7 cellular contexts compared by ENCODE assay signal in the genomic region with DNA sequence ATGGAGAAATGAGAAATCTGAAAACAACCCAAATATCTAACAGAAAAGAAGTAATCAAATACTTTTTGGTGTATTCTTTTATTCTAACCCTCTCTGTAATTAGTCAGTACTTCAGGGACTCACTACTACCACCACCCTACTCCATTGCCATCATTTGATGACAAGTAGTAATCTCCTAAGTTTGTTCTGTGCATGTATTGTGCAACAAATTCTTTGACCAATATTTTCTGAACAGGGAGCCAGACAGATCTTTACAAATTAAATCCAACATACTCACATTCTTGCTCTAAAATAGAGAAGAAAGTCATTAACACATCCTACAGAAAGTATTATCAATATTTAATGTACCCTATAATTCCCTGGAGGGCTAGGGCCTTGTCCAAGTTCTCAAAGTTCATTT.
"Had no signal": no experiment of that assay in that cellular context is flagged by ENCODE, and none has a peak within 500 bp of the region (broad histone marks: within the 10 kb centered on the region; RNA-seq: fewer than 3 reads in every experiment).

No MANE protein-coding gene starts in this region.

- H3K9ac ChIP-seq: KMS-11 had no signal

- H3K4me3 ChIP-seq: K562 had no signal

- ATAC-seq: K562 had no signal

- DNase-seq: Karpas-422, KBM-7, KG1 had no signal

- FAIRE-seq: HTR-8/SVneo, K562 had no signal

- H3K27ac ChIP-seq: HL-60, KMS-11 had no signal

- H3K4me2 ChIP-seq: KMS-11 had no signal
